17 cellular contexts compared by ENCODE assay signal in genomic region chr14:32980178-32980886, GRCh38. TPM values are rescaled to one million over a fixed set of nuclear protein-coding genes. Genes with fewer than 3 reads are reported as not detected.
"Had no signal": no experiment of that assay in that cellular context is flagged by ENCODE, and none has a peak within 500 bp of the region (broad histone marks: within the 10 kb centered on the region; RNA-seq: fewer than 3 reads in every experiment).

No MANE protein-coding gene starts in this region.

- H3K27me3 Mint-ChIP-seq: brain; natural killer cell treated with Interleukin-12 subunit alpha and Interleukin-12 subunit beta and Interleukin-15 and Interleukin-18, amount 100 ng/mL, for 72 hours had no signal

- H3K27ac Mint-ChIP-seq: activated naive CD8-positive, alpha-beta T cell treated with anti-CD3 and anti-CD28 coated beads, Interleukin-2, amount 10 ng/mL, durations not matched to agents 7 days and 5 days; activated T-helper 1 cell treated with anti-CD3 and anti-CD28 coated beads, Interleukin-12 subunit alpha, Interleukin-12 subunit beta, Interleukin-2, Interleukin-4 antibody, amounts not matched to agents 30 ng/mL and 10 ng/mL and 1 ng/mL, durations not matched to agents 14 hours and 24 hours and 36 hours; natural killer cell treated with Interleukin-12 subunit alpha and Interleukin-12 subunit beta and Interleukin-15 and Interleukin-18, amount 100 ng/mL, for 72 hours; stimulated activated memory B cell treated with anti-CD40 and anti-IgM and Interleukin-4, amounts not matched to agents 10 μg/mL and 1 μg/mL and 100 μg/mL, for 72 hours had no signal

- ATAC-seq: esophagus mucosa; left ventricle myocardium superior; natural killer cell treated with Interleukin-12 subunit alpha and Interleukin-12 subunit beta and Interleukin-15 and Interleukin-18, amount 100 ng/mL, for 72 hours; stimulated activated memory B cell treated with anti-CD40 and anti-IgM and Interleukin-4, amounts not matched to agents 10 μg/mL and 1 μg/mL and 100 μg/mL, for 72 hours had no signal

- H3K36me3 Mint-ChIP-seq: activated naive CD8-positive, alpha-beta T cell treated with anti-CD3 and anti-CD28 coated beads, Interleukin-2, amount 10 ng/mL, durations not matched to agents 7 days and 5 days; brain; natural killer cell treated with Interleukin-12 subunit alpha and Interleukin-12 subunit beta and Interleukin-15 and Interleukin-18, amount 100 ng/mL, for 72 hours; stimulated activated memory B cell treated with anti-CD40 and anti-IgM and Interleukin-4, amounts not matched to agents 10 μg/mL and 1 μg/mL and 100 μg/mL, for 72 hours had no signal

- DNase-seq: activated CD4-positive, CD25-positive, alpha-beta regulatory T cell treated with anti-CD3 and anti-CD28 coated beads, Interleukin-2, amount 50 U/mL, for 72 hours; activated naive CD8-positive, alpha-beta T cell treated with anti-CD3 and anti-CD28 coated beads, Interleukin-2, amount 10 ng/mL, durations not matched to agents 7 days and 5 days; central memory CD4-positive, alpha-beta T cell; colonic mucosa; hypothalamus; left ventricle myocardium superior; mesenchymal stem cell; retina; stimulated activated CD4-positive, alpha-beta T cell treated with anti-CD3 and anti-CD28 coated beads, Interleukin-2, amount 100 ng/mL, for 48 hours; tibial artery; uterus had no signal

- H3K4me1 Mint-ChIP-seq: activated naive CD8-positive, alpha-beta T cell treated with anti-CD3 and anti-CD28 coated beads, Interleukin-2, amount 10 ng/mL, durations not matched to agents 7 days and 5 days; stimulated activated memory B cell treated with anti-CD40 and anti-IgM and Interleukin-4, amounts not matched to agents 10 μg/mL and 1 μg/mL and 100 μg/mL, for 72 hours had no signal

- H3K4me3 ChIP-seq: colonic mucosa, tibial artery, uterus had no signal

- H3K27ac ChIP-seq: colonic mucosa, tibial artery, uterus had no signal

- H3K4me3 Mint-ChIP-seq: activated naive CD8-positive, alpha-beta T cell treated with anti-CD3 and anti-CD28 coated beads, Interleukin-2, amount 10 ng/mL, durations not matched to agents 7 days and 5 days; activated T-helper 1 cell treated with anti-CD3 and anti-CD28 coated beads, Interleukin-12 subunit alpha, Interleukin-12 subunit beta, Interleukin-2, Interleukin-4 antibody, amounts not matched to agents 30 ng/mL and 10 ng/mL and 1 ng/mL, durations not matched to agents 14 hours and 24 hours and 36 hours; brain; natural killer cell treated with Interleukin-12 subunit alpha and Interleukin-12 subunit beta and Interleukin-15 and Interleukin-18, amount 100 ng/mL, for 72 hours; stimulated activated memory B cell treated with anti-CD40 and anti-IgM and Interleukin-4, amounts not matched to agents 10 μg/mL and 1 μg/mL and 100 μg/mL, for 72 hours had no signal

- H3K9me3 Mint-ChIP-seq: activated naive CD8-positive, alpha-beta T cell treated with anti-CD3 and anti-CD28 coated beads, Interleukin-2, amount 10 ng/mL, durations not matched to agents 7 days and 5 days; activated T-helper 1 cell treated with anti-CD3 and anti-CD28 coated beads, Interleukin-12 subunit alpha, Interleukin-12 subunit beta, Interleukin-2, Interleukin-4 antibody, amounts not matched to agents 30 ng/mL and 10 ng/mL and 1 ng/mL, durations not matched to agents 14 hours and 24 hours and 36 hours; brain had no signal

RNA-seq across cellular contexts. Expression of gene NPAS3, which starts 41.7 kb away (rescaled TPM):
- total RNA-seq: activated CD8-positive, alpha-beta memory T cell treated with anti-CD3 and anti-CD28 coated beads for 36 hours; activated naive CD8-positive, alpha-beta T cell treated with anti-CD3 and anti-CD28 coated beads, Interleukin-2, amount 10 ng/mL, durations not matched to agents 7 days and 5 days; activated T-helper 1 cell treated with anti-CD3 and anti-CD28 coated beads, Interleukin-12 subunit alpha, Interleukin-12 subunit beta, Interleukin-2, Interleukin-4 antibody, amounts not matched to agents 30 ng/mL and 10 ng/mL and 1 ng/mL, durations not matched to agents 14 hours and 24 hours and 36 hours; natural killer cell treated with Interleukin-12 subunit alpha and Interleukin-12 subunit beta and Interleukin-15 and Interleukin-18, amount 100 ng/mL, for 72 hours had no signal
